ENCODE assay signal across 22 cellular contexts in genomic region chr15:29106551-29107290, GRCh38.
"Had no signal": no experiment of that assay in that cellular context is flagged by ENCODE, and none has a peak within 500 bp of the region (broad histone marks: within the 10 kb centered on the region; RNA-seq: fewer than 3 reads in every experiment).

No MANE protein-coding gene starts in this region.

- H3K9me3 Mint-ChIP-seq: effector memory CD8-positive, alpha-beta T cell; immature natural killer cell; naive thymus-derived CD8-positive, alpha-beta T cell; neural crest cell; stimulated activated memory B cell treated with anti-CD40 and anti-IgM and Interleukin-4, amounts not matched to agents 10 μg/mL and 1 μg/mL and 100 μg/mL, for 72 hours; type B pancreatic cell had no signal

- H3K27me3 ChIP-seq: testis had no signal

- H3K27me3 Mint-ChIP-seq: naive thymus-derived CD8-positive, alpha-beta T cell; type B pancreatic cell had no signal

- DNase-seq: central memory CD4-positive, alpha-beta T cell; dermis blood vessel endothelial cell; effector memory CD8-positive, alpha-beta T cell; hypothalamus; immature natural killer cell; islet precursor cell; mammary epithelial cell; mesendoderm; midbrain; sigmoid colon; stimulated activated CD4-positive, alpha-beta T cell treated with anti-CD3 and anti-CD28 coated beads, Interleukin-4, amount 100 ng/mL, for 4 hours; stimulated activated naive CD8-positive, alpha-beta T cell treated with anti-CD3 and anti-CD28 coated beads, Interleukin-15, Interleukin-2, amounts not matched to agents 100 U/mL and 50 U/mL, for 24 hours; testis; tibial artery had no signal

- H3K4me3 Mint-ChIP-seq: effector memory CD8-positive, alpha-beta T cell; immature natural killer cell; neural crest cell; stimulated activated memory B cell treated with anti-CD40 and anti-IgM and Interleukin-4, amounts not matched to agents 10 μg/mL and 1 μg/mL and 100 μg/mL, for 72 hours; type B pancreatic cell had no signal

- H3K9me3 ChIP-seq: prostate gland, sigmoid colon, testis, tibial artery had no signal

- H3K36me3 Mint-ChIP-seq: stimulated activated memory B cell treated with anti-CD40 and anti-IgM and Interleukin-4, amounts not matched to agents 10 μg/mL and 1 μg/mL and 100 μg/mL, for 72 hours; type B pancreatic cell had no signal

- H3K4me1 ChIP-seq: prostate gland had no signal

- H3K27ac Mint-ChIP-seq: effector memory CD8-positive, alpha-beta T cell; immature natural killer cell; stimulated activated memory B cell treated with anti-CD40 and anti-IgM and Interleukin-4, amounts not matched to agents 10 μg/mL and 1 μg/mL and 100 μg/mL, for 72 hours; type B pancreatic cell had no signal

- H3K36me3 ChIP-seq: prostate gland, sigmoid colon, tibial artery had no signal

- H3K27ac ChIP-seq: coronary artery, prostate gland, sigmoid colon, testis, tibial artery had no signal

- ATAC-seq: effector memory CD8-positive, alpha-beta T cell; left lobe of liver; naive thymus-derived CD8-positive, alpha-beta T cell; right cardiac atrium; stimulated activated memory B cell treated with anti-CD40 and anti-IgM and Interleukin-4, amounts not matched to agents 10 μg/mL and 1 μg/mL and 100 μg/mL, for 72 hours; stimulated activated naive CD8-positive, alpha-beta T cell treated with anti-CD3 and anti-CD28 coated beads, Interleukin-15, Interleukin-2, amounts not matched to agents 100 U/mL and 50 U/mL, for 24 hours had no signal

- H3K4me1 Mint-ChIP-seq: neural crest cell; stimulated activated memory B cell treated with anti-CD40 and anti-IgM and Interleukin-4, amounts not matched to agents 10 μg/mL and 1 μg/mL and 100 μg/mL, for 72 hours had no signal

- H3K4me3 ChIP-seq: coronary artery, prostate gland, sigmoid colon, testis, tibial artery had no signal
